In the genomic region with DNA sequence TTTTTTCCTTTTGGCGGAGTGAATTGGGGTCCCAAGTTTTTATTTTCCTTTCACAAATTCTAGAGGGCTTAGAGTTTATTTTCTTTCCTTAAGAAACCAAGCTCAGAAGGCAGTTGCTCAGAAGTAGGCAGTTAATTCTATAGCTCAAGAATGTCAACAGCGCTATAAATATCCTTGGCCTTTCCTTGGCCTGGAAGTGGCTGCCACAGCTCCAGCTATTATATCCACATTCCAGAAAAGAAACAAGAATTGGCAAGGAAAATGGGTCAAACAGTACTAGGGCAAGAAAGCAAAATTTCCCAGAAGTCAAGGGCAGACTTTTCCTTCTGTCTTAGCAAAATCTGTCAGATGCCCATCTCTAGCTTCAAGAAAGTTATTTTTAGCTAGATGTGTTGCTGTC, we compare ENCODE assay signal across 27 cellular contexts. TPM values are rescaled to one million over a fixed set of nuclear protein-coding genes. Genes with fewer than 3 reads are reported as not detected.
DNase-seq lines count a peak whose midpoint lies in the region; ATAC-seq and TF ChIP-seq lines count a peak whose summit lies in the region.
"Had no signal": no experiment of that assay in that cellular context is flagged by ENCODE, and none has a peak within 500 bp of the region (broad histone marks: within the 10 kb centered on the region; RNA-seq: fewer than 3 reads in every experiment).

No MANE protein-coding gene starts in this region.

- TF ChIP-seq CTCF in endodermal cell (conservative IDR thresholded peaks at IDR 0.05) (no peak), hepatocyte (IDR thresholded peaks at IDR 0.05; ENCODE audit: poor library complexity) (no peak), RWPE1 (conservative IDR thresholded peaks at IDR 0.05; ENCODE audit: low read depth) (no peak), foreskin keratinocyte (conservative IDR thresholded peaks at IDR 0.05) (no peak)

- intact Hi-C loops in right cardiac atrium (cut with DNase I), result no loop called here

- no peaks in the 10 kb centered on the region for H3K27me3 ChIP-seq in HUES48 (ENCODE audit: control insufficient read depth, insufficient read depth, low read length)
- H3K27me3 ChIP-seq in endodermal cell (ENCODE audit: control insufficient read depth, insufficient read depth, low read length, poor library complexity, severe bottlenecking), result no peaks in the 10 kb centered on the region
- H3K27me3 ChIP-seq in hepatocyte, result no peaks in the 10 kb centered on the region
- H3K27me3 ChIP-seq in right cardiac atrium (ENCODE audit: control insufficient read depth, insufficient read depth), result no peaks in the 10 kb centered on the region
- no peaks in the 10 kb centered on the region for H3K27me3 ChIP-seq in foreskin keratinocyte
- H3K27me3 ChIP-seq: BE2C, right lobe of liver, upper lobe of right lung had no signal

- H3K27ac ChIP-seq in HUES48 (ENCODE audit: low read depth, low read length) (peak overlapping the region; percentile 65), endodermal cell (ENCODE audit: low read depth, low read length) (no peak overlapping the region), hepatocyte (peak overlapping the region; percentile 72), RWPE1 (no peak overlapping the region), right cardiac atrium (ENCODE audit: low read length) (no peak overlapping the region), foreskin keratinocyte (no peak overlapping the region)
- H3K27ac ChIP-seq: right lobe of liver had no signal

- H3K4me1 Mint-ChIP-seq in endodermal cell, result peaks cover 19% of the 10 kb centered on the region
- H3K4me1 Mint-ChIP-seq: activated B cell treated with CpG ODN at 0.5 μM for 24 hours; activated naive CD8-positive, alpha-beta T cell treated with anti-CD3 and anti-CD28 coated beads, Interleukin-2, amount 50 U/mL, for 24 hours; naive thymus-derived CD8-positive, alpha-beta T cell had no signal

- ATAC-seq in right cardiac atrium (no peak), foreskin keratinocyte (no peak)
- ATAC-seq: activated naive CD8-positive, alpha-beta T cell treated with anti-CD3 and anti-CD28 coated beads, Interleukin-2, amount 50 U/mL, for 24 hours; left lobe of liver; naive thymus-derived CD8-positive, alpha-beta T cell; right lobe of liver; upper lobe of right lung had no signal

- no peaks in the 10 kb centered on the region for H3K9me2 ChIP-seq in hepatocyte (replicated peaks; ENCODE audit: insufficient read depth)

- H3K4me2 ChIP-seq in hepatocyte, result peak overlapping the region; percentile 44

- peak overlapping the region; percentile 18 for H3K27ac Mint-ChIP-seq in endodermal cell
- H3K27ac Mint-ChIP-seq: activated B cell treated with CpG ODN at 0.5 μM for 24 hours; activated CD4-positive, alpha-beta memory T cell treated with anti-CD3 and anti-CD28 coated beads for 36 hours; activated naive CD8-positive, alpha-beta T cell treated with anti-CD3 and anti-CD28 coated beads, Interleukin-2, amount 50 U/mL, for 24 hours; dendritic cell treated with granulocyte-macrophage colony-stimulating factor and Interleukin-4, amounts not matched to agents 40 ng/mL and 50 ng/mL, for 4 days; mesothelial cell of epicardium; naive thymus-derived CD8-positive, alpha-beta T cell had no signal

- H3K9me3 ChIP-seq in HUES48 (ENCODE audit: control insufficient read depth, insufficient read depth, low read length) (no peaks in the 10 kb centered on the region), endodermal cell (ENCODE audit: control insufficient read depth, low read length) (peaks cover 20% of the 10 kb centered on the region), hepatocyte (ENCODE audit: low read depth) (peaks cover 6% of the 10 kb centered on the region), right cardiac atrium (ENCODE audit: control insufficient read depth, low read length) (no peaks in the 10 kb centered on the region)
- H3K9me3 ChIP-seq: BE2C, right lobe of liver, upper lobe of right lung had no signal

- H3K79me2 ChIP-seq in hepatocyte, result no peaks in the 10 kb centered on the region

- H3K4me1 ChIP-seq in HUES48 (ENCODE audit: control insufficient read depth, insufficient read depth, low read length), result no peaks in the 10 kb centered on the region; the same call in 1 of the 2 replicates
- H3K4me1 ChIP-seq in endodermal cell (ENCODE audit: control insufficient read depth, insufficient read depth, low read length), result no peaks in the 10 kb centered on the region
- H3K4me1 ChIP-seq in hepatocyte (ENCODE audit: insufficient read depth), result peaks cover 20% of the 10 kb centered on the region
- H3K4me1 ChIP-seq in right cardiac atrium (ENCODE audit: control insufficient read depth, insufficient read depth, low read length), result no peaks in the 10 kb centered on the region
- no peaks in the 10 kb centered on the region for H3K4me1 ChIP-seq in foreskin keratinocyte
- H3K4me1 ChIP-seq: BE2C, right lobe of liver had no signal

- peaks cover 36% of the 10 kb centered on the region for H3K36me3 Mint-ChIP-seq in endodermal cell (ENCODE audit: low read depth)

- H3K36me3 ChIP-seq in HUES48 (ENCODE audit: control insufficient read depth, insufficient read depth, low read length) (peaks cover 21% of the 10 kb centered on the region), endodermal cell (ENCODE audit: control insufficient read depth, insufficient read depth, low read length) (peaks cover 32% of the 10 kb centered on the region), hepatocyte (replicated peaks; ENCODE audit: insufficient read depth, low read depth) (no peaks in the 10 kb centered on the region)
- H3K36me3 ChIP-seq: right lobe of liver had no signal

- H3K4me3 ChIP-seq in HUES48 (ENCODE audit: low read depth, low read length) (no peak overlapping the region), endodermal cell (ENCODE audit: low read length) (peak overlapping the region; percentile 11), hepatocyte (no peak overlapping the region), right cardiac atrium (ENCODE audit: low read length) (no peak overlapping the region)
- H3K4me3 ChIP-seq: right lobe of liver, upper lobe of right lung had no signal

- H3K9me3 Mint-ChIP-seq in endodermal cell, result peaks cover 9% of the 10 kb centered on the region
- H3K9me3 Mint-ChIP-seq: dendritic cell treated with granulocyte-macrophage colony-stimulating factor and Interleukin-4, amounts not matched to agents 40 ng/mL and 50 ng/mL, for 4 days had no signal

- POLR2A ChIA-PET in RWPE1 (lab: Yijun Ruan, JAX; ENCODE audit: low non-redundant PET), result no interaction called here

- no peaks in the 10 kb centered on the region for H4K20me1 ChIP-seq in hepatocyte (ENCODE audit: insufficient read depth, poor library complexity, severe bottlenecking)

- H3K9ac ChIP-seq in HUES48 (ENCODE audit: low read depth, low read length), result no peak overlapping the region
- no peak overlapping the region for H3K9ac ChIP-seq in endodermal cell (ENCODE audit: extremely low read depth, low read length, poor library complexity, severe bottlenecking)

- DNase-seq in AG08395 (ENCODE audit: low spot score) (peak; percentile 29), endodermal cell (no peak), hepatocyte (ENCODE audit: low spot score) (no peak), dedifferentiated amniotic fluid mesenchymal stem cell (ENCODE audit: extremely low spot score) (no peak), RWPE1 (ENCODE audit: low spot score) (no peak), right cardiac atrium (no peak), foreskin keratinocyte (no peak)
- DNase-seq: 8988T; activated B cell treated with CpG ODN at 0.5 μM for 24 hours; activated CD4-positive, alpha-beta memory T cell treated with anti-CD3 and anti-CD28 coated beads for 36 hours; activated gamma-delta T cell; activated naive CD8-positive, alpha-beta T cell treated with anti-CD3 and anti-CD28 coated beads, Interleukin-2, amount 50 U/mL, for 24 hours; BE2C; GOT3; naive thymus-derived CD8-positive, alpha-beta T cell; NCI-H1436 treated with DMSO at 0.1 percent for 48 hours; NCI-H524; right lobe of liver; stimulated activated CD8-positive, alpha-beta memory T cell treated with anti-CD3 and anti-CD28 coated beads, Interleukin-4, amount 100 ng/mL, for 48 hours; T-helper 9 cell; upper lobe of right lung had no signal

- CTCF ChIA-PET in RWPE1 (lab: Yijun Ruan, JAX), result interaction anchor here (0.6 to 1.0 kb wide), 2 partner anchors 13 to 197 kb away, joined by 3 read pairs; no protein-coding TSS in a partner anchor

- no peaks in the 10 kb centered on the region for H3K27me3 Mint-ChIP-seq in endodermal cell (ENCODE audit: insufficient read depth)
- H3K27me3 Mint-ChIP-seq: activated CD4-positive, alpha-beta memory T cell treated with anti-CD3 and anti-CD28 coated beads for 36 hours; activated naive CD8-positive, alpha-beta T cell treated with anti-CD3 and anti-CD28 coated beads, Interleukin-2, amount 50 U/mL, for 24 hours; dendritic cell treated with granulocyte-macrophage colony-stimulating factor and Interleukin-4, amounts not matched to agents 40 ng/mL and 50 ng/mL, for 4 days had no signal

- H2AFZ ChIP-seq in hepatocyte, result no peak overlapping the region

- H3K4me3 Mint-ChIP-seq in endodermal cell, result no peak overlapping the region
- H3K4me3 Mint-ChIP-seq: activated B cell treated with CpG ODN at 0.5 μM for 24 hours; activated CD4-positive, alpha-beta memory T cell treated with anti-CD3 and anti-CD28 coated beads for 36 hours; activated naive CD8-positive, alpha-beta T cell treated with anti-CD3 and anti-CD28 coated beads, Interleukin-2, amount 50 U/mL, for 24 hours; dendritic cell treated with granulocyte-macrophage colony-stimulating factor and Interleukin-4, amounts not matched to agents 40 ng/mL and 50 ng/mL, for 4 days; mesothelial cell of epicardium; naive thymus-derived CD8-positive, alpha-beta T cell had no signal

- WGBS in endodermal cell (ENCODE audit: insufficient coverage in 1 of 2, insufficient read length in 1 of 2), 2 experiments, result 71 to 77% methylated on average over 2 of the region's 2 CpGs
- WGBS in hepatocyte (ENCODE audit: low lambda C conversion rate, missing lambda C conversion rate), result 74% methylated on average over 2 of the region's 2 CpGs
- WGBS in right cardiac atrium, result 95% methylated on average over 2 of the region's 2 CpGs

RNA-seq across cellular contexts. Expression of gene SLC10A6, which starts 31.0 kb away (rescaled TPM):
- total RNA-seq in endodermal cell, result not detected
- polyA plus RNA-seq in endodermal cell (2013, experiment 1 of 2), result not detected
- polyA plus RNA-seq in endodermal cell (2013, experiment 2 of 2), result not detected
- 0.10 and 0.24 TPM in 2 replicates for total RNA-seq in hepatocyte
- not detected in 2 replicates for polyA plus RNA-seq in hepatocyte
- total RNA-seq in right cardiac atrium, result 1 to 10 TPM in 1 of 4 donors, under 1 TPM in 3; 0.71 to 1.6 (median 0.87) TPM
- polyA plus RNA-seq in right cardiac atrium, result 0.52 TPM
- 12.7 and 17.1 TPM in 2 replicates for total RNA-seq in foreskin keratinocyte
- 1.2 and 1.9 TPM in 2 replicates for polyA plus RNA-seq in foreskin keratinocyte
- total RNA-seq: activated CD4-positive, alpha-beta memory T cell treated with anti-CD3 and anti-CD28 coated beads for 36 hours; MCF 10A; mesothelial cell of epicardium; RPMI7951 had no signal
- polyA plus RNA-seq: naive thymus-derived CD8-positive, alpha-beta T cell had no signal

Comparison
In these comparisons a context has a peak if more than half of its experiments do, and no peak if none do; other contexts are left out.
1. H3K27ac ChIP-seq: peak in HUES48 (single experiment) and hepatocyte (single experiment); none in endodermal cell (single experiment), RWPE1 (single experiment), right cardiac atrium (single experiment) and foreskin keratinocyte (single experiment).